In the genomic region with DNA sequence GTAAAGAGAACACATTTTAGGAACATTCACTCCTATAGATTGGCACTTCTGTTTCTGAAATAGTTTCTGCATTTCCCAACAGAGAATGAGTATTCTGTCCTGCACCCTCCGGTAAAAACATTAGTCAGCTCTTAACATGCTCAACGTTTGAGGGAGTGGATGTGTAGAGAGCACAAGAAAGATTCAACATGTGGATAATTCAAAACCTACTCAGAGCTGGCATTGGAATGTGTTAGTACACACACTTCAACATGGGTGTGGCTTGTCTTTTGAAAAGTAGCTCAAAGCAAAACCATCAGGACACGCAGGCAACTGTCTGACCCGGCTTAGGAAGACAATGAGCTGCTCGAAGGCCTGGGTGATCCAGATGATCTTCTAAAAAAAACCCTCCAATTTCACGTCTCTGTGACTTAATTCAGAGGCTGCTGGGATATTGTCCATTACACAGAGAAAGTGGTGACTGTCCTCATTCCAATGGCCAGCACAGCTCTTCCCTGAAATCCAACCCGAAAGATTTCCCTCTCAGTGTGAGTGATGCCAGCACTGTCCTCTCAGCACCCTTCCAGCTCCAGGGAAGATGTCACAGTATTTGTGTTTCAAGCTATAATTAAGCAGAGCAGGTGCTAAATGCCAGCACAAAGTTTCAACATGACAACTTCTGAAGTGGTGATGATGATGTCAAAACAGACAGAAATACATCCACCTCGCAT, we compare ENCODE assay signal across 14 cellular contexts. TPM values are rescaled to one million over a fixed set of nuclear protein-coding genes. Genes with fewer than 3 reads are reported as not detected.
DNase-seq lines count a peak whose midpoint lies in the region; ATAC-seq and TF ChIP-seq lines count a peak whose summit lies in the region.
"Had no signal": no experiment of that assay in that cellular context is flagged by ENCODE, and none has a peak within 500 bp of the region (broad histone marks: within the 10 kb centered on the region; RNA-seq: fewer than 3 reads in every experiment).

No MANE protein-coding gene starts in this region.

- intact Hi-C loops in heart left ventricle (cut with DNase I), result loop anchor here in 2 of 10 donors (5.0 to 10.0 kb wide), 3 partner anchors 50 to 70 kb away; no protein-coding TSS in a partner anchor
- intact Hi-C loops in cardiac septum (cut with DNase I), result no loop called here
- intact Hi-C loops in right cardiac atrium (cut with DNase I), result no loop called here

- peaks cover 12% of the 10 kb centered on the region for H3K27me3 Mint-ChIP-seq in type B pancreatic cell
- H3K27me3 Mint-ChIP-seq in activated naive CD4-positive, alpha-beta T cell treated with anti-CD3 and anti-CD28 coated beads, Interleukin-2, amount 10 ng/mL, durations not matched to agents 7 days and 5 days, result peaks cover 3% of the 10 kb centered on the region

- DNase-seq in heart left ventricle (no peak), cardiac septum (ENCODE audit: low spot score) (no peak), brain microvascular endothelial cell (no peak), right cardiac atrium (no peak), type B pancreatic cell (ENCODE audit: extremely low spot score, unreplicated experiment) (no peak), NCI-H1930 (lab: John Stamatoyannopoulos, UW) (no peak), middle frontal gyrus (ENCODE audit: extremely low spot score, low spot score) (no peak)
- no peak for DNase-seq in activated naive CD4-positive, alpha-beta T cell treated with anti-CD3 and anti-CD28 coated beads, Interleukin-2, amount 10 ng/mL, durations not matched to agents 7 days and 5 days
- DNase-seq: activated T-cell treated with anti-CD3 and anti-CD28 coated beads, Interleukin-2, amount 50 U/mL, for 72 hours; NCI-H2227 treated with DMSO at 0.1 percent for 48 hours; SIG-M5; small intestine had no signal

- CTCF ChIA-PET in activated naive CD4-positive, alpha-beta T cell treated with anti-CD3 and anti-CD28 coated beads, Interleukin-2, amount 10 ng/mL, durations not matched to agents 7 days and 5 days (lab: Charles Lee), result no interaction called here

- H3K4me3 ChIP-seq in heart left ventricle, result peak overlapping the region in 1 of 12 donors; percentile 1
- H3K4me3 ChIP-seq in brain microvascular endothelial cell (ENCODE audit: low read depth, low read length), result no peak overlapping the region
- no peak overlapping the region for H3K4me3 ChIP-seq in right cardiac atrium (ENCODE audit: low read length)

- H3K36me3 ChIP-seq in heart left ventricle (peaks cover 0 to 4% (median 0%) of the 10 kb centered on the region in 9 donors), brain microvascular endothelial cell (replicated peaks) (peaks cover 16% of the 10 kb centered on the region)

- peak overlapping the region in 2 of 12 donors; percentile 9 to 28 for H3K27ac ChIP-seq in heart left ventricle
- peak overlapping the region; percentile 9 for H3K27ac ChIP-seq in brain microvascular endothelial cell
- peak overlapping the region; percentile 59 for H3K27ac ChIP-seq in right cardiac atrium (ENCODE audit: low read length)
- H3K27ac ChIP-seq: KMS-11 had no signal

- in situ Hi-C loops in brain microvascular endothelial cell (cut with HindIII; ENCODE audit: low pct_ligation_motif_present, low sequenced_read_pairs), result no loop called here

- H3K4me1 Mint-ChIP-seq in type B pancreatic cell (ENCODE audit: unreplicated experiment), result no peaks in the 10 kb centered on the region
- no peaks in the 10 kb centered on the region for H3K4me1 Mint-ChIP-seq in activated naive CD4-positive, alpha-beta T cell treated with anti-CD3 and anti-CD28 coated beads, Interleukin-2, amount 10 ng/mL, durations not matched to agents 7 days and 5 days
- H3K4me1 Mint-ChIP-seq: mesothelial cell of epicardium had no signal

- H3K9me3 Mint-ChIP-seq in type B pancreatic cell, result no peaks in the 10 kb centered on the region
- H3K9me3 Mint-ChIP-seq in activated naive CD4-positive, alpha-beta T cell treated with anti-CD3 and anti-CD28 coated beads, Interleukin-2, amount 10 ng/mL, durations not matched to agents 7 days and 5 days, result no peaks in the 10 kb centered on the region
- H3K9me3 Mint-ChIP-seq: activated T-cell treated with anti-CD3 and anti-CD28 coated beads, Interleukin-2, amount 50 U/mL, for 72 hours; mesothelial cell of epicardium had no signal

- H3K4me1 ChIP-seq in heart left ventricle (peaks cover 0 to 77% (median 7%) of the 10 kb centered on the region in 12 donors), right cardiac atrium (ENCODE audit: control insufficient read depth, insufficient read depth, low read length) (peaks cover 19% of the 10 kb centered on the region)

- TF ChIP-seq CTCF in heart left ventricle (IDR thresholded peaks at IDR 0.05) (no peak), brain microvascular endothelial cell (IDR thresholded peaks at IDR 0.05; ENCODE audit: low read depth, low read length, missing control alignments) (no peak), type B pancreatic cell (conservative IDR thresholded peaks at IDR 0.05) (no peak)

- H3K4me3 Mint-ChIP-seq in type B pancreatic cell, result no peak overlapping the region
- H3K4me3 Mint-ChIP-seq in activated naive CD4-positive, alpha-beta T cell treated with anti-CD3 and anti-CD28 coated beads, Interleukin-2, amount 10 ng/mL, durations not matched to agents 7 days and 5 days, result no peak overlapping the region
- H3K4me3 Mint-ChIP-seq: activated T-cell treated with anti-CD3 and anti-CD28 coated beads, Interleukin-2, amount 50 U/mL, for 72 hours; mesothelial cell of epicardium had no signal

- no peaks in the 10 kb centered on the region for H3K9me3 ChIP-seq in heart left ventricle
- no peaks in the 10 kb centered on the region for H3K9me3 ChIP-seq in right cardiac atrium (ENCODE audit: control insufficient read depth, low read length)

- ATAC-seq in heart left ventricle, result peak in 3 of 4 donors; percentile 21 to 57 (median 35)
- peak; percentile 69 to 72 for ATAC-seq in right cardiac atrium
- ATAC-seq: activated T-cell treated with anti-CD3 and anti-CD28 coated beads, Interleukin-2, amount 50 U/mL, for 72 hours had no signal

- no peak for TF ChIP-seq POLR2A in heart left ventricle (IDR thresholded peaks at IDR 0.05)

- WGBS in heart left ventricle, 4 donors, result 35 to 45% (median 40%) methylated on average over 8 of the region's 8 CpGs
- WGBS in right cardiac atrium, result 24% methylated on average over 8 of the region's 8 CpGs

- H3K27ac Mint-ChIP-seq in type B pancreatic cell, result peak overlapping the region; percentile 7
- H3K27ac Mint-ChIP-seq in activated naive CD4-positive, alpha-beta T cell treated with anti-CD3 and anti-CD28 coated beads, Interleukin-2, amount 10 ng/mL, durations not matched to agents 7 days and 5 days, result no peak overlapping the region
- H3K27ac Mint-ChIP-seq: activated T-cell treated with anti-CD3 and anti-CD28 coated beads, Interleukin-2, amount 50 U/mL, for 72 hours; mesothelial cell of epicardium had no signal

- H3K27me3 ChIP-seq in heart left ventricle, result no peaks in the 10 kb centered on the region
- H3K27me3 ChIP-seq in brain microvascular endothelial cell (replicated peaks), result no peaks in the 10 kb centered on the region
- no peaks in the 10 kb centered on the region for H3K27me3 ChIP-seq in right cardiac atrium (ENCODE audit: control insufficient read depth, insufficient read depth)

- no peaks in the 10 kb centered on the region for H3K36me3 Mint-ChIP-seq in type B pancreatic cell
- peaks cover 2% of the 10 kb centered on the region for H3K36me3 Mint-ChIP-seq in activated naive CD4-positive, alpha-beta T cell treated with anti-CD3 and anti-CD28 coated beads, Interleukin-2, amount 10 ng/mL, durations not matched to agents 7 days and 5 days
- H3K36me3 Mint-ChIP-seq: mesothelial cell of epicardium had no signal

RNA-seq across cellular contexts. Expression of a gene that starts 18.1 kb away (rescaled TPM):
- total RNA-seq in heart left ventricle (100 to 1,000 TPM in 1 of 9 donors, 10 to 100 TPM in 8; 22.5 to 115 (median 38.9) TPM), cardiac septum (32.1 TPM), right cardiac atrium (100 to 1,000 TPM in 1 of 4 donors, 10 to 100 TPM in 3; 31.3 to 101 (median 64.0) TPM), type B pancreatic cell (ENCODE audit: low replicate concordance) (7.9 and 58.4 TPM in 2 replicates)
- polyA plus RNA-seq in heart left ventricle (10 to 100 TPM in 1 of 2 donors, 1 to 10 TPM in 1; 5.7 to 28.7 TPM), right cardiac atrium (17.9 TPM)
